ENCODE assay signal across 9 cellular contexts in genomic region chr3:42264399-42265058, GRCh38. TPM values are rescaled to one million over a fixed set of nuclear protein-coding genes. Genes with fewer than 3 reads are reported as not detected.
DNase-seq lines count a peak whose midpoint lies in the region; ATAC-seq and TF ChIP-seq lines count a peak whose summit lies in the region.
"Had no signal": no experiment of that assay in that cellular context is flagged by ENCODE, and none has a peak within 500 bp of the region (broad histone marks: within the 10 kb centered on the region; RNA-seq: fewer than 3 reads in every experiment).

No MANE protein-coding gene starts in this region.

- H2BK20ac ChIP-seq in H9 (ENCODE audit: low read depth, low read length, poor library complexity, severe bottlenecking), result no peak overlapping the region

- H2BK120ac ChIP-seq in H9 (ENCODE audit: low read depth, low read length, poor library complexity, severe bottlenecking), result no peak overlapping the region

- H3K27ac ChIP-seq in H9 (ENCODE audit: insufficient read length, low read depth, low read length) (no peak overlapping the region), left ventricle myocardium inferior (replicated peaks) (no peak overlapping the region), Karpas-422 (ENCODE audit: low read length) (no peak overlapping the region)

- no peak overlapping the region for H3K4ac ChIP-seq in H9 (ENCODE audit: low read depth, low read length)

- no peaks in the 10 kb centered on the region for H3K4me1 ChIP-seq in H9 (ENCODE audit: insufficient read depth, low read length)
- H3K4me1 ChIP-seq in left ventricle myocardium inferior, result peaks cover 28% of the 10 kb centered on the region
- H3K4me1 ChIP-seq in Karpas-422 (ENCODE audit: low read length), result no peaks in the 10 kb centered on the region

- H3K23ac ChIP-seq in H9 (ENCODE audit: insufficient read length, low read depth, low read length), result no peak overlapping the region

- no peak overlapping the region for H2BK12ac ChIP-seq in H9 (ENCODE audit: insufficient read length, low read depth, low read length)

- intact Hi-C loops in left ventricle myocardium inferior (cut with micrococcal nuclease), result no loop called here

- H3K9ac ChIP-seq in H9 (ENCODE audit: extremely low read depth, insufficient read length, low read length), result no peak overlapping the region
- no peak overlapping the region for H3K9ac ChIP-seq in Karpas-422 (ENCODE audit: low read length)

- H3K4me2 ChIP-seq in H9 (ENCODE audit: insufficient read depth, insufficient read length, low read length) (no peak overlapping the region), Karpas-422 (ENCODE audit: low read depth, low read length, poor library complexity, severe bottlenecking) (no peak overlapping the region)

- peak overlapping the region in 1 of 2 experiments; percentile 14; a peak in 2 of 5 replicates for H3K4me3 Mint-ChIP-seq in H9
- peak overlapping the region; percentile 63 for H3K4me3 Mint-ChIP-seq in WTC11
- H3K4me3 Mint-ChIP-seq: neural crest cell had no signal

- H2BK5ac ChIP-seq in H9 (ENCODE audit: insufficient read length, low read length), result no peak overlapping the region

- peaks cover 6% of the 10 kb centered on the region for H3K23me2 ChIP-seq in H9 (ENCODE audit: insufficient read length, low read depth, low read length, poor library complexity, severe bottlenecking)

- no peaks in the 10 kb centered on the region for H3K36me3 ChIP-seq in left ventricle myocardium inferior
- no peaks in the 10 kb centered on the region for H3K36me3 ChIP-seq in Karpas-422 (ENCODE audit: insufficient read depth, low read length)

- no peak overlapping the region for H4K91ac ChIP-seq in H9 (ENCODE audit: insufficient read length, low read depth, low read length)

- no peak overlapping the region for H3K56ac ChIP-seq in H9 (ENCODE audit: insufficient read length, low read depth, low read length)

- no peaks in the 10 kb centered on the region for H3K9me3 ChIP-seq in H9 (ENCODE audit: control insufficient read depth, low read depth, low read length)
- H3K9me3 ChIP-seq in left ventricle myocardium inferior (replicated peaks), result no peaks in the 10 kb centered on the region
- H3K9me3 ChIP-seq in Karpas-422 (ENCODE audit: low read length), result no peaks in the 10 kb centered on the region

- H3K79me1 ChIP-seq in H9 (ENCODE audit: insufficient read depth, low read depth, low read length, poor library complexity, severe bottlenecking), result no peaks in the 10 kb centered on the region

- POLR2A ChIA-PET in WTC11 (lab: Charles Lee), result interaction anchor here (0.5 to 0.7 kb wide), 2 partner anchors 188 to 243 kb away, joined by 3 read pairs; no protein-coding TSS in a partner anchor

- TF ChIP-seq CTCF in H9 (conservative IDR thresholded peaks at IDR 0.05) (no peak), WTC11 (IDR thresholded peaks at IDR 0.05) (no peak), left ventricle myocardium inferior (IDR thresholded peaks at IDR 0.05; ENCODE audit: borderline replicate concordance) (no peak)

- WGBS in H9 (ENCODE audit: extremely low coverage, insufficient read length, low lambda C conversion rate), result no CpG with 5 or more reads among the region's 37 CpGs

- no peak overlapping the region for H4K8ac ChIP-seq in H9 (replicated peaks; ENCODE audit: insufficient read length, low read depth, low read length)

- no peaks in the 10 kb centered on the region for H3K9me2 ChIP-seq in Karpas-422 (replicated peaks; ENCODE audit: insufficient read depth, low read length)

- CTCF ChIA-PET in WTC11 (lab: Charles Lee), result interaction anchor here (0.5 to 6.3 kb wide), 7 partner anchors 17 to 272 kb away, joined by 3 to 24 read pairs (median 6); no protein-coding TSS in a partner anchor

- no peak overlapping the region for H3K18ac ChIP-seq in H9 (ENCODE audit: insufficient read length, low read depth, low read length)

- H4K20me1 ChIP-seq in H9 (ENCODE audit: control insufficient read depth, insufficient read depth, insufficient read length) (no peaks in the 10 kb centered on the region), Karpas-422 (ENCODE audit: insufficient read depth, low read depth, low read length) (no peaks in the 10 kb centered on the region)

- no peak overlapping the region for H3K27ac Mint-ChIP-seq in H9
- H3K27ac Mint-ChIP-seq in WTC11, result no peak overlapping the region

- peaks cover 0 to 5% (median 0%) of the 10 kb centered on the region in 3 experiments; a peak in 1 of 7 replicates for H3K36me3 Mint-ChIP-seq in H9 (ENCODE audit: insufficient read depth in 1 of 3, low read depth in 3 of 3)
- no peaks in the 10 kb centered on the region for H3K36me3 Mint-ChIP-seq in WTC11

- H2BK15ac ChIP-seq in H9 (ENCODE audit: low read depth, low read length), result no peak overlapping the region

- no peak overlapping the region for H3T11ph ChIP-seq in H9 (ENCODE audit: low read length)

- no peak overlapping the region for H3K14ac ChIP-seq in H9 (ENCODE audit: insufficient read depth, low read length)

- DNase-seq in H9 (peak; percentile 81), WTC11 (ENCODE audit: low spot score) (peak; percentile 70), left ventricle myocardium inferior (peak; percentile 16), smooth muscle cell of the brain vasculature (ENCODE audit: low read depth, low spot score) (peak; percentile 9), DMS153 (lab: John Stamatoyannopoulos, UW) (no peak), GOT3 (lab: John Stamatoyannopoulos, UW) (no peak), Karpas-422 (no peak)
- DNase-seq: amniotic stem cell had no signal

- H3K27me3 Mint-ChIP-seq in H9 (ENCODE audit: low read depth) (peaks cover 86% of the 10 kb centered on the region), WTC11 (ENCODE audit: low read depth) (peaks cover 54% of the 10 kb centered on the region)

- H2AFZ ChIP-seq in H9 (ENCODE audit: low read length) (no peak overlapping the region), Karpas-422 (ENCODE audit: low read length) (no peak overlapping the region)

- H3K27me3 ChIP-seq in H9 (ENCODE audit: insufficient read depth, low read length) (peaks cover 14% of the 10 kb centered on the region; the same call in 1 of the 2 replicates), left ventricle myocardium inferior (ENCODE audit: low read depth) (peaks cover 97% of the 10 kb centered on the region), Karpas-422 (ENCODE audit: low read length) (no peaks in the 10 kb centered on the region)

- H3K4me1 Mint-ChIP-seq in H9 (peaks cover 12 to 17% of the 10 kb centered on the region in 2 experiments), WTC11 (peaks cover 18% of the 10 kb centered on the region)

- peak; percentile 63 for ATAC-seq in WTC11

- H3K4me3 ChIP-seq in left ventricle myocardium inferior (peak overlapping the region; percentile 45), Karpas-422 (ENCODE audit: low read length) (no peak overlapping the region)

- H2AK5ac ChIP-seq in H9 (ENCODE audit: insufficient read length, low read length), result no peak overlapping the region

- H4K5ac ChIP-seq in H9 (ENCODE audit: insufficient read length, low read depth, low read length), result no peak overlapping the region

- H3K79me2 ChIP-seq in H9 (ENCODE audit: insufficient read depth, low read length) (no peaks in the 10 kb centered on the region), Karpas-422 (ENCODE audit: low read length) (no peaks in the 10 kb centered on the region)

- H3K9me3 Mint-ChIP-seq in H9 (peaks cover 4 to 5% of the 10 kb centered on the region in 2 experiments; a peak in 3 of 5 replicates), WTC11 (no peaks in the 10 kb centered on the region)
- H3K9me3 Mint-ChIP-seq: neural crest cell had no signal

TF ChIP-seq in WTC11, 78 proteins besides CTCF, POLR2A, EP300 and RAD21 (continues in another document):
- TF ChIP-seq MXD4 (CRISPR knock-in tag; IDR thresholded peaks at IDR 0.05; ENCODE audit: borderline replicate concordance) (no peak), FOXK1 (CRISPR knock-in tag; IDR thresholded peaks at IDR 0.05) (no peak), GTF2I (CRISPR knock-in tag; conservative IDR thresholded peaks at IDR 0.05) (no peak), ZNF121 (CRISPR knock-in tag; IDR thresholded peaks at IDR 0.05) (no peak), JAZF1 (CRISPR knock-in tag; IDR thresholded peaks at IDR 0.05) (no peak), ETV6 (CRISPR knock-in tag; IDR thresholded peaks at IDR 0.05) (0 out of 2 replicates have a peak, but pooled peaks have one; percentile 15), ZNF263 (CRISPR knock-in tag; IDR thresholded peaks at IDR 0.05; ENCODE audit: low read depth) (no peak), USF1 (CRISPR knock-in tag; IDR thresholded peaks at IDR 0.05) (peak; percentile 18; the same call in 1 of the 2 replicates), ZSCAN18 (CRISPR knock-in tag; IDR thresholded peaks at IDR 0.05) (no peak)

RNA-seq across cellular contexts. Expression of gene CCK, which starts 1.5 kb away (rescaled TPM):
- total RNA-seq in H9 (2021), result 0.37 and 0.42 TPM in 2 replicates
- total RNA-seq in WTC11 (2021), result 0.50 to 1.1 TPM (median 0.94 TPM) in 3 replicates
- total RNA-seq in left ventricle myocardium inferior, result not detected
- total RNA-seq in Karpas-422 (2014; rRNA removed; shearing (Covaris generic); ENCODE audit: low replicate concordance), result not detected in 2 replicates
- total RNA-seq: neural crest cell had no signal

Comparison
In these comparisons a context has a peak if more than half of its experiments do, and no peak if none do; other contexts are left out.
1. DNase-seq: peak in H9 (single experiment), WTC11 (single experiment), left ventricle myocardium inferior (single experiment) and smooth muscle cell of the brain vasculature (single experiment); none in DMS153 (single experiment), GOT3 (single experiment) and Karpas-422 (single experiment).